2 cellular contexts compared by ENCODE assay signal in genomic region chr1:184785529-184785928, GRCh38.
TF ChIP-seq lines count a peak whose summit lies in the region.

No MANE protein-coding gene starts in this region.

TF ChIP-seq in A549, 52 proteins besides CTCF, POLR2A, EP300 and RAD21:
- no peak for TF ChIP-seq NR3C1 (IDR thresholded peaks at IDR 0.05)
- no peak for TF ChIP-seq ESRRA (IDR thresholded peaks at IDR 0.05; ENCODE audit: borderline replicate concordance, low read length)
- TF ChIP-seq ZNF302 (CRISPR knock-in tag; IDR thresholded peaks at IDR 0.05) = no peak
- peak; percentile 67 for TF ChIP-seq MAFK (IDR thresholded peaks at IDR 0.05; ENCODE audit: partially characterized antibody)

TF ChIP-seq in K562, 482 proteins besides CTCF, POLR2A, EP300 and RAD21:
- no peak for TF ChIP-seq SRSF9 (IDR thresholded peaks at IDR 0.05; ENCODE audit: borderline replicate concordance, low read depth, low read length)
- TF ChIP-seq SMAD1 (IDR thresholded peaks at IDR 0.05; ENCODE audit: low read depth, low read length, partially characterized antibody) = no peak
- TF ChIP-seq KLF10 (CRISPR knock-in tag; IDR thresholded peaks at IDR 0.05) = no peak
- TF ChIP-seq ZNF316 (IDR thresholded peaks at IDR 0.05) = peak; percentile 71; the same call in 1 of the 2 replicates
- peak; percentile 17; the same call in 1 of the 2 replicates for TF ChIP-seq MAFG (tag; conservative IDR thresholded peaks at IDR 0.05)
- TF ChIP-seq MYNN (IDR thresholded peaks at IDR 0.05) = no peak
- no peak for TF ChIP-seq MYNN (CRISPR knock-in tag; IDR thresholded peaks at IDR 0.05)
- 0 out of 2 replicates have a peak, but pooled peaks have one; percentile 18 for TF ChIP-seq MAFK (IDR thresholded peaks at IDR 0.05; ENCODE audit: low read length)
- TF ChIP-seq C11orf30 (IDR thresholded peaks at IDR 0.05; ENCODE audit: low read depth) = peak; percentile 41; the same call in 1 of the 2 replicates
- 0 out of 2 replicates have a peak, but pooled peaks have one; percentile 17 for TF ChIP-seq MAFF (IDR thresholded peaks at IDR 0.05; ENCODE audit: low read length)
- no peak for TF ChIP-seq KAT2B (IDR thresholded peaks at IDR 0.05; ENCODE audit: low read depth, low read length)
- no peak for TF ChIP-seq ZNF263 (CRISPR knock-in tag; IDR thresholded peaks at IDR 0.05; ENCODE audit: borderline replicate concordance)
